ENCODE assay signal across 10 cellular contexts in genomic region chr20:64261138-64261537, GRCh38. TPM values are rescaled to one million over a fixed set of nuclear protein-coding genes. Genes with fewer than 3 reads are reported as not detected.
DNase-seq lines count a peak whose midpoint lies in the region.
"Had no signal": no experiment of that assay in that cellular context is flagged by ENCODE, and none has a peak within 500 bp of the region (broad histone marks: within the 10 kb centered on the region; RNA-seq: fewer than 3 reads in every experiment).

No MANE protein-coding gene starts in this region.

- peak; percentile 48 for DNase-seq in AG20443 (ENCODE audit: low spot score)
- peak; percentile 90 for DNase-seq in NCI-H82 (lab: John Stamatoyannopoulos, UW)
- DNase-seq in fibroblast of gingiva (ENCODE audit: low read depth) = peak; percentile 54
- DNase-seq in non-pigmented ciliary epithelial cell (ENCODE audit: low read depth) = peak; percentile 11
- DNase-seq in activated gamma-delta T cell (lab: John Stamatoyannopoulos, UW) = no peak
- no peak for DNase-seq in 8988T
- DNase-seq in mesenteric fat pad (ENCODE audit: low spot score) = no peak
- no peak for DNase-seq in NCI-H226
- DNase-seq: activated B cell treated with CpG ODN at 0.5 μM for 24 hours, NCI-H2107 had no signal

RNA-seq across cellular contexts. Expression of gene PCMTD2, which starts 5.6 kb away (rescaled TPM):
- 33.7 TPM for total RNA-seq in mesenteric fat pad

Comparison
In these comparisons a context has a peak if more than half of its experiments do, and no peak if none do; other contexts are left out.
1. DNase-seq: peak in AG20443 (single experiment), NCI-H82 (single experiment), fibroblast of gingiva (single experiment) and non-pigmented ciliary epithelial cell (single experiment); none in activated gamma-delta T cell (single experiment), 8988T (single experiment), mesenteric fat pad (single experiment) and NCI-H226 (single experiment).